In the genomic region with DNA sequence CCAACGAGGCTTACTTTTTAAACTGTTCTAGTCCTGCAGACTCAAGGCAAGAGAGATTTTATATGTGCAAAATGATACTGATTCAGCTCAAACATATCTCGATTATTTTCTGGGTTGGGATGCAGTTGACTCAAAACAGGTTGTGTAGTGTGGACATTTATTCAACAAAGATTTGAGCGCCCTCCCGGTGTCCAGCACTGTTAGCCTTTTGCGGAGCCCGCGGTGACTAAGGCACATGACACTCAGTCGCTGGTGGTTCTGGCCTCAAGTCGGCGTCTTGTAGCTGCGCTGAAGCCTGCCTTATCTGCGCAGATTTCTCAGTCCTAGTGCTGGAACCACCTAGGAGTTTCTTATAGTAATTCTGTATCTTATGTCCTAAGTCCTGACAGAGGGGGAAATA, we compare ENCODE assay signal across 8 cellular contexts. TPM values are rescaled to one million over a fixed set of nuclear protein-coding genes. Genes with fewer than 3 reads are reported as not detected.
DNase-seq lines count a peak whose midpoint lies in the region; ATAC-seq and TF ChIP-seq lines count a peak whose summit lies in the region.

No MANE protein-coding gene starts in this region.

- WGBS in mammary epithelial cell (ENCODE audit: low coverage, missing lambda C conversion rate) = under 1% methylated on average over 12 of the region's 12 CpGs

- intact Hi-C loops in mammary epithelial cell (cut with micrococcal nuclease) = loop anchor here (5.0 to 10.0 kb wide), 4 partner anchors 82 to 480 kb away; no protein-coding TSS in a partner anchor
- intact Hi-C loops in sciatic nerve (cut with DNase I) = no loop called here

- H2AFZ ChIP-seq in mammary epithelial cell (ENCODE audit: low read depth, low read length) = peak overlapping the region; percentile 96

- H3K4me1 ChIP-seq in mammary epithelial cell (ENCODE audit: insufficient read depth, low read length) = peaks cover 19% of the 10 kb centered on the region

- no peaks in the 10 kb centered on the region for H3K9me3 Mint-ChIP-seq in activated CD4-positive, alpha-beta T cell treated with anti-CD3 and anti-CD28 coated beads, Interleukin-2, amount 10 ng/mL, durations not matched to agents 7 days and 5 days

- DNase-seq in activated CD4-positive, alpha-beta T cell treated with anti-CD3 and anti-CD28 coated beads, Interleukin-2, amount 10 ng/mL, durations not matched to agents 7 days and 5 days = no peak
- no peak for DNase-seq in activated CD4-positive, alpha-beta T cell treated with anti-CD3 and anti-CD28 coated beads for 4 hours
- DNase-seq in NCI-H526 treated with DMSO at 0.1 percent for 48 hours (lab: John Stamatoyannopoulos, UW) (peak; percentile 49), mammary epithelial cell (peak; percentile 59), iPS-NIHi11 (ENCODE audit: low spot score) (peak; percentile 29), sciatic nerve (ENCODE audit: low spot score) (peak; percentile 76), DMS79 treated with DMSO at 0.1 percent for 48 hours (lab: John Stamatoyannopoulos, UW) (no peak)

- H4K20me1 ChIP-seq in mammary epithelial cell (ENCODE audit: insufficient read depth, low read length) = no peaks in the 10 kb centered on the region

- dilution Hi-C loops in mammary epithelial cell (cut with HindIII; ENCODE audit: low sequenced_read_pairs) = no loop called here

- TF ChIP-seq CTCF in mammary epithelial cell (conservative IDR thresholded peaks at IDR 0.05 in 1 of 2, IDR thresholded peaks at IDR 0.05 in 1 of 2; ENCODE audit: extremely low read depth in 1 of 2, insufficient read depth in 1 of 2, low read depth in 1 of 2, low read length in 2 of 2) = peak in 1 of 2 donors; percentile 15

- no peaks in the 10 kb centered on the region for H3K79me2 ChIP-seq in mammary epithelial cell (ENCODE audit: insufficient read depth, low read length)

- H3K27ac Mint-ChIP-seq in activated CD4-positive, alpha-beta T cell treated with anti-CD3 and anti-CD28 coated beads, Interleukin-2, amount 10 ng/mL, durations not matched to agents 7 days and 5 days = no peak overlapping the region

- POLR2A ChIA-PET in activated CD4-positive, alpha-beta T cell treated with anti-CD3 and anti-CD28 coated beads, Interleukin-2, amount 10 ng/mL, durations not matched to agents 7 days and 5 days (lab: Charles Lee) = no interaction called here

- peak overlapping the region; percentile 39 for H3K4me3 Mint-ChIP-seq in activated CD4-positive, alpha-beta T cell treated with anti-CD3 and anti-CD28 coated beads, Interleukin-2, amount 10 ng/mL, durations not matched to agents 7 days and 5 days

- H3K9ac ChIP-seq in mammary epithelial cell (ENCODE audit: insufficient read depth, low read length) = no peak overlapping the region

- H3K27me3 Mint-ChIP-seq in activated CD4-positive, alpha-beta T cell treated with anti-CD3 and anti-CD28 coated beads, Interleukin-2, amount 10 ng/mL, durations not matched to agents 7 days and 5 days = peaks cover 55% of the 10 kb centered on the region

- peaks cover 3% of the 10 kb centered on the region for H3K27me3 ChIP-seq in mammary epithelial cell (ENCODE audit: insufficient read depth, low read length)

- peak; percentile 90 for ATAC-seq in sciatic nerve
- no peak for ATAC-seq in HG02884 (IDR thresholded peaks at IDR 0.05; ENCODE audit: unreplicated experiment)

- no peaks in the 10 kb centered on the region for H3K9me3 ChIP-seq in mammary epithelial cell (replicated peaks; ENCODE audit: insufficient read depth, low read length)

- BruUV-seq in mammary epithelial cell (replicated peaks; lab: Mats Ljungman, UMichigan) = no TSS peak

- no peaks in the 10 kb centered on the region for H3K36me3 Mint-ChIP-seq in activated CD4-positive, alpha-beta T cell treated with anti-CD3 and anti-CD28 coated beads, Interleukin-2, amount 10 ng/mL, durations not matched to agents 7 days and 5 days (ENCODE audit: low read depth)

- H3K4me1 Mint-ChIP-seq in activated CD4-positive, alpha-beta T cell treated with anti-CD3 and anti-CD28 coated beads, Interleukin-2, amount 10 ng/mL, durations not matched to agents 7 days and 5 days = peaks cover 8% of the 10 kb centered on the region

- no peaks in the 10 kb centered on the region for H3K36me3 ChIP-seq in mammary epithelial cell (ENCODE audit: insufficient read depth, low read length)

- peak overlapping the region; percentile 71 to 78 (median 73) for H3K4me3 ChIP-seq in mammary epithelial cell (replicated peaks in 1 of 3; ENCODE audit: insufficient read depth in 1 of 3, low read depth in 2 of 3, low read length in 3 of 3)

- CTCF ChIA-PET in activated CD4-positive, alpha-beta T cell treated with anti-CD3 and anti-CD28 coated beads, Interleukin-2, amount 10 ng/mL, durations not matched to agents 7 days and 5 days (lab: Charles Lee) = no interaction called here
- CTCF ChIA-PET in mammary epithelial cell (lab: Charles Lee; ENCODE audit: low non-redundant PET) = no interaction called here

- H3K4me2 ChIP-seq in mammary epithelial cell (ENCODE audit: insufficient read depth, low read depth, low read length) = peak overlapping the region; percentile 96

- in situ Hi-C loops in mammary epithelial cell (cut with MboI; ENCODE audit: low sequenced_read_pairs in 2 of 2) = no loop called here

- no peak overlapping the region for H3K27ac ChIP-seq in mammary epithelial cell (ENCODE audit: insufficient read depth, low read depth, low read length)

RNA-seq across cellular contexts. Expression of gene CADPS2, which starts 0.9 kb away (rescaled TPM):
- total RNA-seq in activated CD4-positive, alpha-beta T cell treated with anti-CD3 and anti-CD28 coated beads, Interleukin-2, amount 10 ng/mL, durations not matched to agents 7 days and 5 days = not detected
- total RNA-seq in mammary epithelial cell (1 to 10 TPM; 1.1 to 7.3 TPM), sciatic nerve (11.0 TPM)
- polyA plus RNA-seq in mammary epithelial cell = 0.53 TPM
- polyA minus RNA-seq in mammary epithelial cell = not detected

Comparison
In these comparisons a context has a peak if more than half of its experiments do, and no peak if none do; other contexts are left out.
1. DNase-seq: peak in NCI-H526 treated with DMSO at 0.1 percent for 48 hours (single experiment), mammary epithelial cell (single experiment), iPS-NIHi11 (single experiment) and sciatic nerve (single experiment); none in activated CD4-positive, alpha-beta T cell treated with anti-CD3 and anti-CD28 coated beads, Interleukin-2, amount 10 ng/mL, durations not matched to agents 7 days and 5 days (single experiment), activated CD4-positive, alpha-beta T cell treated with anti-CD3 and anti-CD28 coated beads for 4 hours (0 of 2) and DMS79 treated with DMSO at 0.1 percent for 48 hours (single experiment).